10 cellular contexts compared by ENCODE assay signal in the genomic region with DNA sequence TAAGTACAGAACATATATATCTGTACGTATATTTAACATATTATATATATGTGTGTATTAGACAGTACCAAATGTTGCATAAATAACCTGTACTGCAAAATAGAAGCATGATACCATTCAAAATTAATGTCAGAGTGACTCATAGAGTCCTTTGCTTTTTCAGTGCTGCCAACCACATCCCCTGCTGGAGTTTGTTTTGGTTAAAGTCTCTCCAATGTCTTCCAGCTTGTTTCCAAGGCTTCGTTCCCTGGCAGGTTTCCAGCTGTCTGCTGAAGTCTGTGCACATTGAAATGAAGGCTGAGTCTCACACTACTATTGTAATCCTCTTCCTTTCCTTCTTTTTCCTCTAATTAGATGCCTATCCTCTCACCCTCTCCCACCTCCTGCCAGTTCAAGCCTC. TPM values are rescaled to one million over a fixed set of nuclear protein-coding genes. Genes with fewer than 3 reads are reported as not detected.
DNase-seq lines count a peak whose midpoint lies in the region; ATAC-seq and TF ChIP-seq lines count a peak whose summit lies in the region.
"Had no signal": no experiment of that assay in that cellular context is flagged by ENCODE, and none has a peak within 500 bp of the region (broad histone marks: within the 10 kb centered on the region; RNA-seq: fewer than 3 reads in every experiment).

No MANE protein-coding gene starts in this region.

- no peaks in the 10 kb centered on the region for H3K4me1 Mint-ChIP-seq in natural killer cell
- H3K4me1 Mint-ChIP-seq: naive B cell had no signal

- DNase-seq in DMS153 (lab: John Stamatoyannopoulos, UW) (peak; percentile 7), DMS153 treated with DMSO at 0.1 percent for 48 hours (lab: John Stamatoyannopoulos, UW; ENCODE audit: unreplicated experiment) (no peak), coronary artery (ENCODE audit: low spot score) (peak; percentile 73), kidney epithelial cell (ENCODE audit: low read depth) (peak; percentile 80), thyroid gland (peak; percentile 84 to 87), UCSD-AML1 (lab: John Stamatoyannopoulos, UW; ENCODE audit: unreplicated experiment) (no peak), natural killer cell (no peak), NCI-H1417 treated with DMSO at 0.1 percent for 48 hours (lab: John Stamatoyannopoulos, UW) (no peak)
- DNase-seq: naive B cell had no signal

- H3K27ac Mint-ChIP-seq in natural killer cell, result no peak overlapping the region
- H3K27ac Mint-ChIP-seq: naive B cell had no signal

- no peaks in the 10 kb centered on the region for H3K27me3 Mint-ChIP-seq in natural killer cell (ENCODE audit: low read depth in 2 of 2)
- H3K27me3 Mint-ChIP-seq: naive B cell had no signal

- H3K4me3 ChIP-seq in coronary artery (no peak overlapping the region), kidney epithelial cell (ENCODE audit: low read depth, low read length) (no peak overlapping the region), thyroid gland (replicated peaks in 1 of 3) (no peak overlapping the region)

- H3K4me3 Mint-ChIP-seq in natural killer cell, result no peak overlapping the region
- H3K4me3 Mint-ChIP-seq: naive B cell had no signal

- H3K9me3 ChIP-seq in thyroid gland, result no peaks in the 10 kb centered on the region

- 21 to 23% methylated on average over 2 of the region's 2 CpGs for WGBS in thyroid gland, 2 donors

- H3K36me3 ChIP-seq in kidney epithelial cell (ENCODE audit: control insufficient read depth, insufficient read depth, low read length), result no peaks in the 10 kb centered on the region
- H3K36me3 ChIP-seq in thyroid gland, result no peaks in the 10 kb centered on the region

- H3K27ac ChIP-seq in coronary artery (no peak overlapping the region), thyroid gland (no peak overlapping the region)

- intact Hi-C loops in thyroid gland (cut with DNase I), result no loop called here
- intact Hi-C loops in natural killer cell (cut with micrococcal nuclease), result no loop called here

- no peaks in the 10 kb centered on the region for H3K36me3 Mint-ChIP-seq in natural killer cell
- H3K36me3 Mint-ChIP-seq: naive B cell had no signal

- no peak for ATAC-seq in natural killer cell

- TF ChIP-seq CTCF in coronary artery (IDR thresholded peaks at IDR 0.05), result no peak
- no peak for TF ChIP-seq CTCF in kidney epithelial cell (IDR thresholded peaks at IDR 0.05; ENCODE audit: insufficient read depth, low read length, poor library complexity, severe bottlenecking)
- no peak for TF ChIP-seq CTCF in thyroid gland (IDR thresholded peaks at IDR 0.05)
- no peak for TF ChIP-seq CTCF in natural killer cell (IDR thresholded peaks at IDR 0.05)

- no peak for TF ChIP-seq POLR2A in thyroid gland (IDR thresholded peaks at IDR 0.05)

- peaks cover 0 to 7% of the 10 kb centered on the region in 2 donors for H3K9me3 Mint-ChIP-seq in natural killer cell
- H3K9me3 Mint-ChIP-seq: naive B cell had no signal

- no peaks in the 10 kb centered on the region for H3K4me1 ChIP-seq in thyroid gland

- H3K27me3 ChIP-seq in kidney epithelial cell (ENCODE audit: control insufficient read depth, insufficient read depth, low read length), result no peaks in the 10 kb centered on the region
- no peaks in the 10 kb centered on the region for H3K27me3 ChIP-seq in thyroid gland

RNA-seq across cellular contexts. Expression of gene NRK, which starts 14.9 kb away (rescaled TPM):
- total RNA-seq in kidney epithelial cell (8.1 and 9.0 TPM in 2 replicates), thyroid gland (1 to 10 TPM in 3 of 4 donors, under 1 TPM in 1; 0.67 to 1.9 (median 1.4) TPM), natural killer cell (not detected)
- total RNA-seq: A172 had no signal

Comparison
In these comparisons a context has a peak if more than half of its experiments do, and no peak if none do; other contexts are left out.
1. DNase-seq: peak in DMS153 (single experiment), coronary artery (single experiment), kidney epithelial cell (single experiment) and thyroid gland (2 of 2); none in DMS153 treated with DMSO at 0.1 percent for 48 hours (single experiment), UCSD-AML1 (single experiment), natural killer cell (single experiment) and NCI-H1417 treated with DMSO at 0.1 percent for 48 hours (single experiment).